17 cellular contexts compared by ENCODE assay signal in the genomic region with DNA sequence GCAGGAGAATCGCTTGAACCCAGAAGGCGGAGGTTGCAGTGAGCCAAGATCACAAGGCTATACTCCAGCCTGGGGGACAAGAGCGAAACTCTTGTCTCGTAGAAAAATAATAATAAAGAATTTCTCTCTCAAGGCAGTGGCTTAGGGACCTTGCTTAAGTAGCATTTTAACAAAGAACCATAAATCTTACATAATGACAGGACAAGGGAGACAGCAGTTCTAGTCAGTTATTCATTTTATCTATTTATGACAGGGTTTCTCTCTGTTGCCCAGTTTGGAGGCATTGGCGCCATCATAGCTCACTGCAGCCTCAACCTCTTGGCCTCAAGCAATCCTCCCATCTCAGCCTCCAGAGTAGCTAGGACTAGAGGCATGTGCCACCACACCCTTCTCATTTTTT. TPM values are rescaled to one million over a fixed set of nuclear protein-coding genes. Genes with fewer than 3 reads are reported as not detected.
DNase-seq lines count a peak whose midpoint lies in the region; ATAC-seq and TF ChIP-seq lines count a peak whose summit lies in the region.
"Had no signal": no experiment of that assay in that cellular context is flagged by ENCODE, and none has a peak within 500 bp of the region (broad histone marks: within the 10 kb centered on the region; RNA-seq: fewer than 3 reads in every experiment).

No MANE protein-coding gene starts in this region.

- H2AFZ ChIP-seq in H9 (ENCODE audit: low read length): no peak overlapping the region

- H3K18ac ChIP-seq in H9 (ENCODE audit: insufficient read length, low read depth, low read length): no peak overlapping the region

- CTCF ChIA-PET in activated B cell treated with CpG ODN at 0.5 μM for 24 hours (lab: Charles Lee): no interaction called here
- CTCF ChIA-PET in activated CD8-positive, alpha-beta memory T cell treated with anti-CD3 and anti-CD28 coated beads, Interleukin-2, amount 10 ng/mL, durations not matched to agents 7 days and 5 days (lab: Charles Lee): no interaction called here

- no peak overlapping the region for H3K14ac ChIP-seq in H9 (ENCODE audit: insufficient read depth, low read length)

- H2BK5ac ChIP-seq in H9 (ENCODE audit: insufficient read length, low read length): no peak overlapping the region

- H3K36me3 Mint-ChIP-seq in H9 (ENCODE audit: insufficient read depth in 1 of 3, low read depth in 3 of 3) (no peaks in the 10 kb centered on the region; a peak in 1 of 7 replicates), activated B cell treated with CpG ODN at 0.5 μM for 24 hours (ENCODE audit: low read depth) (no peaks in the 10 kb centered on the region), memory B cell (no peaks in the 10 kb centered on the region)
- H3K36me3 Mint-ChIP-seq in stimulated activated memory B cell treated with anti-CD40 and anti-IgM and Interleukin-4, amounts not matched to agents 10 μg/mL and 1 μg/mL and 100 μg/mL, for 72 hours: no peaks in the 10 kb centered on the region
- no peaks in the 10 kb centered on the region for H3K36me3 Mint-ChIP-seq in activated CD8-positive, alpha-beta memory T cell treated with anti-CD3 and anti-CD28 coated beads, Interleukin-2, amount 10 ng/mL, durations not matched to agents 7 days and 5 days
- H3K36me3 Mint-ChIP-seq: CD8-positive, alpha-beta T cell had no signal

- H2BK15ac ChIP-seq in H9 (ENCODE audit: low read depth, low read length): no peak overlapping the region

- WGBS in H9 (ENCODE audit: extremely low coverage, insufficient read length, low lambda C conversion rate): no CpG with 5 or more reads among the region's 5 CpGs

- no peak overlapping the region for H3K4me2 ChIP-seq in H9 (ENCODE audit: insufficient read depth, insufficient read length, low read length)

- H4K91ac ChIP-seq in H9 (ENCODE audit: insufficient read length, low read depth, low read length): no peak overlapping the region

- TF ChIP-seq CTCF in H9 (conservative IDR thresholded peaks at IDR 0.05): no peak
- TF ChIP-seq CTCF in activated B cell treated with CpG ODN at 0.5 μM for 24 hours (IDR thresholded peaks at IDR 0.05): no peak

- H3K23ac ChIP-seq in H9 (ENCODE audit: insufficient read length, low read depth, low read length): no peak overlapping the region

- DNase-seq in H9: peak; percentile 3
- no peak for DNase-seq in activated B cell treated with CpG ODN at 0.5 μM for 24 hours
- DNase-seq in memory B cell (ENCODE audit: low spot score in 2 of 2): no peak
- no peak for DNase-seq in LoVo (ENCODE audit: low spot score)
- no peak for DNase-seq in C1 segment of cervical spinal cord (lab: John Stamatoyannopoulos, UW)
- DNase-seq in activated CD8-positive, alpha-beta memory T cell treated with anti-CD3 and anti-CD28 coated beads, Interleukin-2, amount 10 ng/mL, durations not matched to agents 7 days and 5 days: no peak
- DNase-seq: ACHN; Calu3; CD8-positive, alpha-beta T cell; DMS 273 treated with DMSO at 0.1 percent for 48 hours; DMS53; Kasumi-1; KG1 had no signal

- H3K4ac ChIP-seq in H9 (ENCODE audit: low read depth, low read length): no peak overlapping the region

- H3K4me1 Mint-ChIP-seq in H9 (peaks cover 15 to 16% of the 10 kb centered on the region in 2 experiments), activated B cell treated with CpG ODN at 0.5 μM for 24 hours (peaks cover 14% of the 10 kb centered on the region), memory B cell (peaks cover 3% of the 10 kb centered on the region)
- H3K4me1 Mint-ChIP-seq in stimulated activated memory B cell treated with anti-CD40 and anti-IgM and Interleukin-4, amounts not matched to agents 10 μg/mL and 1 μg/mL and 100 μg/mL, for 72 hours: peaks cover 10% of the 10 kb centered on the region
- H3K4me1 Mint-ChIP-seq in activated CD8-positive, alpha-beta memory T cell treated with anti-CD3 and anti-CD28 coated beads, Interleukin-2, amount 10 ng/mL, durations not matched to agents 7 days and 5 days: no peaks in the 10 kb centered on the region

- H3K27me3 Mint-ChIP-seq in H9 (ENCODE audit: low read depth) (no peaks in the 10 kb centered on the region), activated B cell treated with CpG ODN at 0.5 μM for 24 hours (no peaks in the 10 kb centered on the region), memory B cell (peaks cover under 1% of the 10 kb centered on the region)
- no peaks in the 10 kb centered on the region for H3K27me3 Mint-ChIP-seq in stimulated activated memory B cell treated with anti-CD40 and anti-IgM and Interleukin-4, amounts not matched to agents 10 μg/mL and 1 μg/mL and 100 μg/mL, for 72 hours
- H3K27me3 Mint-ChIP-seq in activated CD8-positive, alpha-beta memory T cell treated with anti-CD3 and anti-CD28 coated beads, Interleukin-2, amount 10 ng/mL, durations not matched to agents 7 days and 5 days: peaks cover 5% of the 10 kb centered on the region
- H3K27me3 Mint-ChIP-seq: IgD-negative memory B cell had no signal

- H3K4me1 ChIP-seq in H9 (ENCODE audit: insufficient read depth, low read length): no peaks in the 10 kb centered on the region

- ATAC-seq in activated B cell treated with CpG ODN at 0.5 μM for 24 hours (ENCODE audit: low read depth): no peak
- ATAC-seq in memory B cell (ENCODE audit: low read depth): no peak
- ATAC-seq in stimulated activated memory B cell treated with anti-CD40 and anti-IgM and Interleukin-4, amounts not matched to agents 10 μg/mL and 1 μg/mL and 100 μg/mL, for 72 hours: no peak
- no peak for ATAC-seq in activated CD8-positive, alpha-beta memory T cell treated with anti-CD3 and anti-CD28 coated beads, Interleukin-2, amount 10 ng/mL, durations not matched to agents 7 days and 5 days
- ATAC-seq in GM19463 (IDR thresholded peaks at IDR 0.05; ENCODE audit: unreplicated experiment): no peak
- ATAC-seq: CD8-positive, alpha-beta T cell; HepG2 had no signal

- H3K27ac ChIP-seq in H9 (ENCODE audit: insufficient read length, low read depth, low read length): no peak overlapping the region

- H2BK12ac ChIP-seq in H9 (ENCODE audit: insufficient read length, low read depth, low read length): no peak overlapping the region

- H4K20me1 ChIP-seq in H9 (ENCODE audit: control insufficient read depth, insufficient read depth, insufficient read length): no peaks in the 10 kb centered on the region

- H3K9me3 Mint-ChIP-seq in H9 (no peaks in the 10 kb centered on the region), activated B cell treated with CpG ODN at 0.5 μM for 24 hours (no peaks in the 10 kb centered on the region), memory B cell (no peaks in the 10 kb centered on the region)
- H3K9me3 Mint-ChIP-seq in stimulated activated memory B cell treated with anti-CD40 and anti-IgM and Interleukin-4, amounts not matched to agents 10 μg/mL and 1 μg/mL and 100 μg/mL, for 72 hours: no peaks in the 10 kb centered on the region
- H3K9me3 Mint-ChIP-seq in activated CD8-positive, alpha-beta memory T cell treated with anti-CD3 and anti-CD28 coated beads, Interleukin-2, amount 10 ng/mL, durations not matched to agents 7 days and 5 days (ENCODE audit: low read depth): no peaks in the 10 kb centered on the region
- H3K9me3 Mint-ChIP-seq: CD8-positive, alpha-beta T cell; IgD-negative memory B cell had no signal

- no peak overlapping the region for H2AK5ac ChIP-seq in H9 (ENCODE audit: insufficient read length, low read length)

- H2BK120ac ChIP-seq in H9 (ENCODE audit: low read depth, low read length, poor library complexity, severe bottlenecking): no peak overlapping the region

- no peaks in the 10 kb centered on the region for H3K27me3 ChIP-seq in H9 (ENCODE audit: insufficient read depth, low read length)

- no peak overlapping the region for H3K4me3 Mint-ChIP-seq in H9
- no peak overlapping the region for H3K4me3 Mint-ChIP-seq in activated B cell treated with CpG ODN at 0.5 μM for 24 hours
- no peak overlapping the region for H3K4me3 Mint-ChIP-seq in memory B cell
- H3K4me3 Mint-ChIP-seq in stimulated activated memory B cell treated with anti-CD40 and anti-IgM and Interleukin-4, amounts not matched to agents 10 μg/mL and 1 μg/mL and 100 μg/mL, for 72 hours: no peak overlapping the region
- no peak overlapping the region for H3K4me3 Mint-ChIP-seq in activated CD8-positive, alpha-beta memory T cell treated with anti-CD3 and anti-CD28 coated beads, Interleukin-2, amount 10 ng/mL, durations not matched to agents 7 days and 5 days
- H3K4me3 Mint-ChIP-seq: CD8-positive, alpha-beta T cell had no signal

- H4K8ac ChIP-seq in H9 (replicated peaks; ENCODE audit: insufficient read length, low read depth, low read length): no peak overlapping the region

- H2BK20ac ChIP-seq in H9 (ENCODE audit: low read depth, low read length, poor library complexity, severe bottlenecking): no peak overlapping the region

- H3K79me2 ChIP-seq in H9 (ENCODE audit: insufficient read depth, low read length): no peaks in the 10 kb centered on the region

- POLR2A ChIA-PET in activated B cell treated with CpG ODN at 0.5 μM for 24 hours (lab: Charles Lee): interaction anchor here (0.6 kb wide), 1 partner anchor 11 kb away, joined by 3 read pairs; no protein-coding TSS in a partner anchor

- no peak overlapping the region for H3K9ac ChIP-seq in H9 (ENCODE audit: extremely low read depth, insufficient read length, low read length)

- intact Hi-C loops in activated B cell treated with CpG ODN at 0.5 μM for 24 hours (cut with micrococcal nuclease): no loop called here

- H3K9me3 ChIP-seq in H9 (ENCODE audit: control insufficient read depth, low read depth, low read length): no peaks in the 10 kb centered on the region

- H3K56ac ChIP-seq in H9 (ENCODE audit: insufficient read length, low read depth, low read length): no peak overlapping the region

- no peak overlapping the region for H3T11ph ChIP-seq in H9 (ENCODE audit: low read length)

- no peaks in the 10 kb centered on the region for H3K23me2 ChIP-seq in H9 (ENCODE audit: insufficient read length, low read depth, low read length, poor library complexity, severe bottlenecking)

- no peak overlapping the region for H4K5ac ChIP-seq in H9 (ENCODE audit: insufficient read length, low read depth, low read length)

- no peaks in the 10 kb centered on the region for H3K79me1 ChIP-seq in H9 (ENCODE audit: insufficient read depth, low read depth, low read length, poor library complexity, severe bottlenecking)

- H3K27ac Mint-ChIP-seq in H9: no peak overlapping the region
- peak overlapping the region; percentile 68 for H3K27ac Mint-ChIP-seq in activated B cell treated with CpG ODN at 0.5 μM for 24 hours
- peak overlapping the region; percentile 64 for H3K27ac Mint-ChIP-seq in memory B cell
- H3K27ac Mint-ChIP-seq in stimulated activated memory B cell treated with anti-CD40 and anti-IgM and Interleukin-4, amounts not matched to agents 10 μg/mL and 1 μg/mL and 100 μg/mL, for 72 hours: peak overlapping the region; percentile 69
- H3K27ac Mint-ChIP-seq in activated CD8-positive, alpha-beta memory T cell treated with anti-CD3 and anti-CD28 coated beads, Interleukin-2, amount 10 ng/mL, durations not matched to agents 7 days and 5 days: no peak overlapping the region
- H3K27ac Mint-ChIP-seq: CD8-positive, alpha-beta T cell had no signal

RNA-seq across cellular contexts. Expression of a gene that starts 31.9 kb away (rescaled TPM):
- 36.3 and 37.3 TPM in 2 replicates for total RNA-seq in H9 (2021)
- total RNA-seq in activated B cell treated with CpG ODN at 0.5 μM for 24 hours: 9.1 and 9.4 TPM in 2 replicates
- total RNA-seq in activated CD8-positive, alpha-beta memory T cell treated with anti-CD3 and anti-CD28 coated beads, Interleukin-2, amount 10 ng/mL, durations not matched to agents 7 days and 5 days: 10 to 100 TPM in 1 of 2 experiments, 1 to 10 TPM in 1; 8.8 to 12.4 TPM

Comparison
In these comparisons a context has a peak if more than half of its experiments do, and no peak if none do; other contexts are left out.
1. H3K27ac Mint-ChIP-seq: peak in activated B cell treated with CpG ODN at 0.5 μM for 24 hours (single experiment), memory B cell (single experiment) and stimulated activated memory B cell treated with anti-CD40 and anti-IgM and Interleukin-4, amounts not matched to agents 10 μg/mL and 1 μg/mL and 100 μg/mL, for 72 hours (single experiment); none in H9 (0 of 3) and activated CD8-positive, alpha-beta memory T cell treated with anti-CD3 and anti-CD28 coated beads, Interleukin-2, amount 10 ng/mL, durations not matched to agents 7 days and 5 days (single experiment).